In genomic region chr21:25607812-25608737, GRCh38 we compare ENCODE assay signal across 8 cellular contexts. TPM values are rescaled to one million over a fixed set of nuclear protein-coding genes. Genes with fewer than 3 reads are reported as not detected.
A peak's percentile ranks its signal among the peaks of the same experiment; 100 is the strongest.
DNase-seq lines count a peak whose midpoint lies in the region; ATAC-seq and TF ChIP-seq lines count a peak whose summit lies in the region.

No MANE protein-coding gene starts in this region.

- H3K27ac Mint-ChIP-seq in progenitor cell of endocrine pancreas: peak overlapping the region; percentile 99

- TF ChIP-seq CTCF in GM12872 (IDR thresholded peaks at IDR 0.05; ENCODE audit: insufficient read depth, low read depth, low read length): peak; percentile 87
- peak; percentile 91 for TF ChIP-seq CTCF in progenitor cell of endocrine pancreas (IDR thresholded peaks at IDR 0.05; ENCODE audit: unreplicated experiment)

- no peaks in the 10 kb centered on the region for H3K27me3 Mint-ChIP-seq in progenitor cell of endocrine pancreas

- H3K4me3 Mint-ChIP-seq in progenitor cell of endocrine pancreas (ENCODE audit: low read depth): peak overlapping the region; percentile 100

- H3K36me3 Mint-ChIP-seq in progenitor cell of endocrine pancreas (ENCODE audit: insufficient read depth): peaks cover 6% of the 10 kb centered on the region

- intact Hi-C loops in left ventricle myocardium superior (cut with micrococcal nuclease): loop anchor here (2.0 to 5.0 kb wide), 2 partner anchors 101 to 194 kb away; no protein-coding TSS in a partner anchor

- DNase-seq in NCI-H1092 treated with DMSO at 0.1 percent for 48 hours (lab: John Stamatoyannopoulos, UW) (peak; percentile 69), T-helper 1 cell (peak; percentile 38 to 79 (median 63)), amniotic stem cell (lab: John Stamatoyannopoulos, UW) (peak; percentile 77), left ventricle myocardium superior (peak; percentile 84), progenitor cell of endocrine pancreas (ENCODE audit: low spot score, unreplicated experiment) (peak; percentile 47), ureter (ENCODE audit: low spot score) (peak; percentile 84)

- ATAC-seq in HG02678 (IDR thresholded peaks at IDR 0.05; ENCODE audit: unreplicated experiment) (peak; percentile 77), left ventricle myocardium superior (peak; percentile 96)

- H3K9me3 Mint-ChIP-seq in progenitor cell of endocrine pancreas (ENCODE audit: low read depth): no peaks in the 10 kb centered on the region

- peaks cover 14% of the 10 kb centered on the region for H3K4me1 Mint-ChIP-seq in progenitor cell of endocrine pancreas (ENCODE audit: low read depth)

RNA-seq across cellular contexts. Expression of gene MRPL39, which starts 0.8 kb away (rescaled TPM):
- 61.3 TPM for total RNA-seq in left ventricle myocardium superior
- 29.9 and 30.7 TPM in 2 replicates for total RNA-seq in progenitor cell of endocrine pancreas
- total RNA-seq in ureter: 24.0 TPM

RNA-seq across cellular contexts. Expression of gene JAM2, which starts 31.0 kb away (rescaled TPM):
- total RNA-seq in left ventricle myocardium superior (42.6 TPM), progenitor cell of endocrine pancreas (2.2 and 2.4 TPM in 2 replicates), ureter (17.4 TPM)

Comparison
In these comparisons a context has a peak if more than half of its experiments do, and no peak if none do; other contexts are left out.
1. Peak in every context shown above with its lines: DNase-seq and ATAC-seq.